In the genomic region with DNA sequence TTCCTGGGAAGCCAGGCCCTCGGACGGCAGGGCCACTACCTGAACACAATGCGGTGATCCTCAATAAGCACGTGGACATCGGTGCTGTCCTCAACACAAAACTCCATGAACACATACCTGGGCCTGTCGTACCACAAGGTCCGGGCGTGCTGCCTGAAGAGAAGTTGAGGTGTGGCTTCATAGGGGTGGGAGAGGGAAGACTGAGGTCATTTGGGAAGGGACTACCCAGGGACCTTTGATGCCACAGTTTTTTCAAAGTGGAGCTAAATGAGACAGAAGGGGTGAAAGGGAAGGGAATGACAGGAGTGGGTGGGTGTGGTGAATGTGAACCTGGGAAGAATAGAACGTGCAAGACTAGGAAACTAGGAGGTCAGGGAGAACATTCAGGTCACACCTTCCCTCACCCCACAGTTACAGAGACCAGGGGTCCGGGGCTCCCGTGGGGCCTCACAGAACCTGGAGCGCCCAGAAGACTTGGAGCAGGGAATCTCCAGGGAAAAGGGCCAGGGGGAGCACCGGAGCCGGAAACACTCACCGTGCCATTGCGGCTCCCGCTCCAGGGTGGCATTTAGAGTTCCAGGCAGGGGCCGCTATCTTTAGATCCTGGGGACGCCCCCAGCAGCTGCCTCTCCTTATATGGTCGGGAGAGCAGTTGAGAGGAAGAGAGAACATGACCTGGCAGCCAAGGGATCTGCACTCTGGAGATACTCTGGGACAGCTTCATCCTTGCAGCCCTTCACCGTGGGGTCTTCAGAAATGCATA, we compare ENCODE assay signal across 8 cellular contexts. TPM values are rescaled to one million over a fixed set of nuclear protein-coding genes. Genes with fewer than 3 reads are reported as not detected.
DNase-seq lines count a peak whose midpoint lies in the region; ATAC-seq, FAIRE-seq and TF ChIP-seq lines count a peak whose summit lies in the region.

Gene PTGES3L (minus strand): TSS at position 570 of the 763 bp plus-strand sequence. CDS start 27 bp downstream, at position 543.

- POLR2A ChIA-PET in HepG2 (lab: Yijun Ruan, JAX): interaction anchor here (0.5 to 4.3 kb wide), 4 partner anchors 18 to 200 kb away, joined by 3 to 53 read pairs (median 4); partner anchors contain the start of gene RPL27

- peak; percentile 85 for ATAC-seq in HepG2
- no peak for ATAC-seq in GM19324 (IDR thresholded peaks at IDR 0.05; ENCODE audit: low FRiP score, unreplicated experiment)

- in situ Hi-C loops in SK-MEL-5 (cut with HindIII; ENCODE audit: low pct_unique_long_range_greater_than_20kb, low sequenced_read_pairs) (no loop called here), HepG2 (cut with HindIII; ENCODE audit: extremely low pct_ligation_motif_present, low pct_unique_long_range_greater_than_20kb) (loop anchor here (10.0 kb wide), 1 partner anchor 135 kb away; the partner anchor contains the start of gene AOC2)

- TSS peak; percentile 75 for BruUV-seq in HepG2 (replicated peaks; lab: Mats Ljungman, UMichigan)

- peak within 1 kb of the TSS; percentile 61 for H3K27ac ChIP-seq in ACC112 (ENCODE audit: low read depth, low read length)
- H3K27ac ChIP-seq in colonic mucosa: peak within 1 kb of the TSS; percentile 97
- peak within 1 kb of the TSS; percentile 71 for H3K27ac ChIP-seq in HepG2 (ENCODE audit: extremely low read length, insufficient read depth, low read length)
- peak within 1 kb of the TSS; percentile 86 for H3K27ac ChIP-seq in stomach smooth muscle (ENCODE audit: low read length)

- peak within 1 kb of the TSS; percentile 100 for H3K4me3 ChIP-seq in ACC112 (ENCODE audit: low read depth, low read length)
- H3K4me3 ChIP-seq in colonic mucosa: peak within 1 kb of the TSS; percentile 96
- H3K4me3 ChIP-seq in HepG2 (replicated peaks in 1 of 3; ENCODE audit: insufficient read depth in 1 of 3, low read depth in 2 of 3, low read length in 3 of 3): peak within 1 kb of the TSS; percentile 77 to 97 (median 91)
- H3K4me3 ChIP-seq in stomach smooth muscle (ENCODE audit: low read length in 2 of 2): peak within 1 kb of the TSS; percentile 90 to 97

- DNase-seq in GM12891 (ENCODE audit: insufficient read length, low spot score): peak; percentile 43
- peak; percentile 74 to 77 for DNase-seq in Kasumi-1 (lab: John Stamatoyannopoulos, UW)
- peak; percentile 34 for DNase-seq in SK-MEL-5 (ENCODE audit: low read depth, low spot score)
- peak; percentile 61 for DNase-seq in colonic mucosa
- DNase-seq in HepG2 (ENCODE audit: low spot score): peak; percentile 88

- peak in 1 of 2 experiments; percentile 25; a peak in 1 of 4 replicates for TF ChIP-seq EP300 in HepG2 (IDR thresholded peaks at IDR 0.05; ENCODE audit: low read depth in 2 of 2, low read length in 2 of 2)
- TF ChIP-seq EP300 in HepG2 (CRISPR knock-in tag; IDR thresholded peaks at IDR 0.05; ENCODE audit: borderline replicate concordance): peak; percentile 10; the same call in 1 of the 2 replicates

- H2AFZ ChIP-seq in ACC112 (ENCODE audit: low read length, unreplicated experiment) (peak within 1 kb of the TSS; percentile 86), HepG2 (ENCODE audit: low read length) (peak within 1 kb of the TSS; percentile 59)

- H3K27me3 ChIP-seq in ACC112 (ENCODE audit: insufficient read depth, low read length) (no peaks in the 10 kb centered on the region), colonic mucosa (no peaks in the 10 kb centered on the region), HepG2 (ENCODE audit: control insufficient read depth in 1 of 2, insufficient read depth in 2 of 2, low read length in 2 of 2) (peaks cover 0 to 3% of the 10 kb centered on the region in 2 experiments; a peak in 1 of 5 replicates), stomach smooth muscle (ENCODE audit: control insufficient read depth in 1 of 2, insufficient read depth in 2 of 2, low read length in 2 of 2) (no peaks in the 10 kb centered on the region)

- peak within 1 kb of the TSS; percentile 94 for H3K4me2 ChIP-seq in HepG2 (ENCODE audit: low read depth, low read length)

- H3K79me2 ChIP-seq in ACC112 (ENCODE audit: control insufficient read depth, insufficient read depth, low read length, unreplicated experiment): peaks cover 22% of the 10 kb centered on the region
- peaks cover 17% of the 10 kb centered on the region for H3K79me2 ChIP-seq in HepG2 (ENCODE audit: insufficient read depth, low read length)

- H3K9me3 ChIP-seq in colonic mucosa (no peaks in the 10 kb centered on the region), HepG2 (ENCODE audit: low read length) (no peaks in the 10 kb centered on the region), stomach smooth muscle (ENCODE audit: control insufficient read depth in 2 of 2, low read length in 2 of 2) (no peaks in the 10 kb centered on the region)

- H3K4me1 ChIP-seq in ACC112 (ENCODE audit: control insufficient read depth, insufficient read depth, low read length, unreplicated experiment) (peaks cover 12% of the 10 kb centered on the region), colonic mucosa (peaks cover 19% of the 10 kb centered on the region), HepG2 (ENCODE audit: insufficient read depth, low read length) (peaks cover 56% of the 10 kb centered on the region), stomach smooth muscle (ENCODE audit: control insufficient read depth, insufficient read depth, low read length) (peaks cover 30% of the 10 kb centered on the region)

- no peak for TF ChIP-seq RAD21 in HepG2 (CRISPR knock-in tag; IDR thresholded peaks at IDR 0.05)

- FAIRE-seq in GM12891 (lab: Jason Lieb, UNC): no peak
- no peak for FAIRE-seq in HepG2 (lab: Jason Lieb, UNC)

- 30% methylated on average over 20 of the region's 21 CpGs for WGBS in HepG2 (ENCODE audit: low lambda C conversion rate)

- TF ChIP-seq POLR2A in GM12891 (IDR thresholded peaks at IDR 0.05; ENCODE audit: low read depth, low read length) (no peak), HepG2 (IDR thresholded peaks at IDR 0.05; ENCODE audit: insufficient read depth in 1 of 2, low read depth in 2 of 2, low read length in 2 of 2) (peak; percentile 51 to 57; a peak in 2 of 4 replicates)

- TF ChIP-seq CTCF in colonic mucosa (IDR thresholded peaks at IDR 0.05) (no peak), HepG2 (CRISPR knock-in tag; IDR thresholded peaks at IDR 0.05) (peak; percentile 45; the same call in 1 of the 2 replicates)

- H3K9ac ChIP-seq in colonic mucosa (ENCODE audit: low read depth in 2 of 2, low read length in 2 of 2) (peak within 1 kb of the TSS; percentile 86 to 88), HepG2 (ENCODE audit: insufficient read depth, low read depth, low read length) (peak within 1 kb of the TSS; percentile 78), stomach smooth muscle (ENCODE audit: low read length in 2 of 2) (peak within 1 kb of the TSS; percentile 78 to 83)

- intact Hi-C loops in colonic mucosa (cut with DNase I): no loop called here
- intact Hi-C loops in HepG2 (cut with micrococcal nuclease; ENCODE audit: unreplicated experiment): loop anchor here (2.0 to 5.0 kb wide), 2 partner anchors 19 to 137 kb away; partner anchors contain the start of genes AOC2 and RPL27

- no peaks in the 10 kb centered on the region for H4K20me1 ChIP-seq in HepG2 (ENCODE audit: insufficient read depth, low read length)

- H3K36me3 ChIP-seq in ACC112 (ENCODE audit: insufficient read depth, low read length) (no peaks in the 10 kb centered on the region), colonic mucosa (no peaks in the 10 kb centered on the region), HepG2 (replicated peaks in 1 of 2; ENCODE audit: control insufficient read depth in 1 of 2, insufficient read depth in 2 of 2, low read length in 2 of 2) (0 out of 5 replicates have a peak, but pooled peaks cover 0 to 3% of the 10 kb centered on the region in 2 experiments), stomach smooth muscle (ENCODE audit: control insufficient read depth in 2 of 2, insufficient read depth in 2 of 2, low read length in 2 of 2) (peaks cover 0 to 2% of the 10 kb centered on the region in 2 donors)

- CTCF ChIA-PET in HepG2 (lab: Yijun Ruan, JAX; ENCODE audit: low intra/inter-chr PET ratio, low total read pairs): interaction anchor here (1.1 kb wide), 1 partner anchor 18 kb away, joined by 3 read pairs; the partner anchor contains the start of gene RPL27

TF ChIP-seq in GM12891, 5 proteins besides CTCF, POLR2A, EP300 and RAD21 (continues in another document):
- TF ChIP-seq POU2F2 (IDR thresholded peaks at IDR 0.05; ENCODE audit: low read depth, low read length) (no peak), TAF1 (IDR thresholded peaks at IDR 0.05; ENCODE audit: low read depth, low read length) (no peak), SPI1 (IDR thresholded peaks at IDR 0.05; ENCODE audit: low read depth, low read length) (no peak)

TF ChIP-seq in HepG2, 621 proteins besides CTCF, POLR2A, EP300 and RAD21 (continues in another document):
- TF ChIP-seq ZNF761 (CRISPR knock-in tag; conservative IDR thresholded peaks at IDR 0.05) (no peak), ZSCAN30 (CRISPR knock-in tag; IDR thresholded peaks at IDR 0.05) (no peak), ZNF33B (CRISPR knock-in tag; IDR thresholded peaks at IDR 0.05) (no peak)

RNA-seq across cellular contexts. Expression of gene PTGES3L, which starts in this region (rescaled TPM):
- 2.0 TPM for polyA plus RNA-seq in GM12891 (2012; ENCODE audit: low read depth, missing spikeins)
- 0.42 TPM in 1 of 2 replicates, not detected in the other for total RNA-seq in SK-MEL-5 (2014; rRNA removed; shearing (Covaris generic))
- polyA plus RNA-seq in SK-MEL-5 (2015; cell fraction: cytosol; rRNA removed): 0.80 TPM in 1 of 2 replicates, not detected in the other
- 1.6 and 5.4 TPM in 2 replicates for polyA plus RNA-seq in SK-MEL-5 (2015; cell fraction: nucleus; rRNA removed)
- total RNA-seq in colonic mucosa: 1 to 10 TPM; 1.5 to 2.4 TPM
- 1.2 and 1.9 TPM in 2 replicates for total RNA-seq in HepG2 (2016; rRNA removed; fragmentation: Illumina TruSeq; extraction: Trizol)
- 0.62 and 1.0 TPM in 2 replicates for total RNA-seq in HepG2 (2016; cell fraction: cytosol; rRNA removed; fragmentation: Illumina TruSeq; extraction: Trizol; ENCODE audit: low read depth)
- total RNA-seq in HepG2 (2016; cell fraction: insoluble cytoplasmic fraction; rRNA removed; fragmentation: Illumina TruSeq; extraction: Trizol): 1.6 and 2.6 TPM in 2 replicates
- total RNA-seq in HepG2 (2016; cell fraction: membrane; rRNA removed; fragmentation: Illumina TruSeq; extraction: Trizol): 1.2 and 1.9 TPM in 2 replicates
- total RNA-seq in HepG2 (2016; cell fraction: nucleus; rRNA removed; fragmentation: Illumina TruSeq; extraction: Trizol): 1.1 and 2.0 TPM in 2 replicates
- 1.9 and 2.9 TPM in 2 replicates for polyA plus RNA-seq in HepG2 (2011; rRNA removed)
- polyA plus RNA-seq in HepG2 (2011; cell fraction: cytosol; rRNA removed): 1.4 and 1.6 TPM in 2 replicates
- 5.0 and 6.2 TPM in 2 replicates for polyA plus RNA-seq in HepG2 (2011; cell fraction: nucleus; rRNA removed)
- 0.51 and 0.63 TPM in 2 replicates for polyA plus RNA-seq in HepG2 (2012)
- 0.75 and 0.95 TPM in 2 replicates for polyA plus RNA-seq in HepG2 (2016; cell fraction: cytosol; fragmentation: Illumina TruSeq; extraction: Trizol; ENCODE audit: low read depth)
- polyA plus RNA-seq in HepG2 (2016; cell fraction: insoluble cytoplasmic fraction; fragmentation: Illumina TruSeq; extraction: Trizol; ENCODE audit: low read depth): 3.0 and 3.4 TPM in 2 replicates
- 1.5 TPM in 2 replicates for polyA plus RNA-seq in HepG2 (2016; cell fraction: membrane; fragmentation: Illumina TruSeq; extraction: Trizol; ENCODE audit: low read depth)
- polyA plus RNA-seq in HepG2 (2016; cell fraction: nucleus; fragmentation: Illumina TruSeq; extraction: Trizol; ENCODE audit: insufficient read depth, low read depth): 4.8 and 5.2 TPM in 2 replicates
- 3.2 and 8.2 TPM in 2 replicates for polyA minus RNA-seq in HepG2 (2011; rRNA and poly(A)+ RNA removed; ENCODE audit: low replicate concordance)
- polyA minus RNA-seq in HepG2 (2011; cell fraction: cytosol; rRNA and poly(A)+ RNA removed): 0.89 and 1.3 TPM in 2 replicates
- 8.2 and 11.1 TPM in 2 replicates for polyA minus RNA-seq in HepG2 (2011; cell fraction: nucleus; rRNA and poly(A)+ RNA removed)

Comparison
In these comparisons a context has a peak if more than half of its experiments do, and no peak if none do; other contexts are left out.
1. DNase-seq: peak in every context shown above with its lines; median percentile 88 in HepG2; 76 in Kasumi-1; 61 in colonic mucosa; 43 in GM12891; 34 in SK-MEL-5.